Comparison of ENCODE assay signal across 9 cellular contexts in the genomic region with DNA sequence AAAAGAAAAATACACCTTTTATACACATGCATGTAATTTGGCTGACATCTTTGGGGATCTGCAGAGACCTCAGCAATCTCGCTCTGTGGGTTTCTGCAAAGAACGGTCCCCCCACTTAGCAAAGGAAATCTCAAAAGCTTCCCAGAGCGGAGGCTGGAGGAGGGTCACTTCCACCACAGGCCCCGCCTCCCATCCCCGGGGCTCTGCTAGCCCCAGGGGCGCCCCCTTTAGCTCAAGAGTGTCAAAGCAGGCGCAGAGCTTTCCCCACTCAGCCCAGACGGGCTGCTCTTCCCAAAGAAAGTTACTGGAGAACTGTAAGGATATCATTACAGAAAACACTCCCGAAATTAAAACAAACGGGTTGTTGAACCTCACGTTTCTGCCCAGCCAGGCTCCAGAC. TPM values are rescaled to one million over a fixed set of nuclear protein-coding genes. Genes with fewer than 3 reads are reported as not detected.
DNase-seq lines count a peak whose midpoint lies in the region; ATAC-seq and TF ChIP-seq lines count a peak whose summit lies in the region.
"Had no signal": no experiment of that assay in that cellular context is flagged by ENCODE, and none has a peak within 500 bp of the region (broad histone marks: within the 10 kb centered on the region; RNA-seq: fewer than 3 reads in every experiment).

No MANE protein-coding gene starts in this region.

- H3K4me1 ChIP-seq in foreskin keratinocyte: no peaks in the 10 kb centered on the region

- in situ Hi-C loops in GM13976 (cut with MboI; ENCODE audit: low sequenced_read_pairs, unreplicated experiment): no loop called here

- ATAC-seq in foreskin keratinocyte: peak; percentile 53
- no peak for ATAC-seq in GM18909 (IDR thresholded peaks at IDR 0.05; ENCODE audit: poor library complexity, unreplicated experiment)

- TF ChIP-seq CTCF in GM13976 (IDR thresholded peaks at IDR 0.05; ENCODE audit: borderline replicate concordance, control extremely low read depth, extremely low read depth, insufficient read depth, missing control alignments) (peak; percentile 38), foreskin keratinocyte (conservative IDR thresholded peaks at IDR 0.05) (peak; percentile 60)

- DNase-seq in 8988T: peak; percentile 48
- peak; percentile 84 for DNase-seq in GM13976 (ENCODE audit: low spot score)
- DNase-seq in UCSD-AML1 (lab: John Stamatoyannopoulos, UW; ENCODE audit: unreplicated experiment): peak; percentile 66
- DNase-seq in foreskin keratinocyte: peak in 1 of 2 donors; percentile 3
- peak; percentile 11 to 21 for DNase-seq in stimulated activated CD8-positive, alpha-beta memory T cell treated with anti-CD3 and anti-CD28 coated beads, Interleukin-7, amount 100 ng/mL, for 48 hours (ENCODE audit: extremely low read depth in 1 of 2, low read depth in 1 of 2)
- DNase-seq in NCI-H1105 (lab: John Stamatoyannopoulos, UW): no peak
- DNase-seq in kidney glomerular epithelial cell (lab: John Stamatoyannopoulos, UW): no peak

- H3K27ac ChIP-seq in foreskin keratinocyte: no peak overlapping the region
- H3K27ac ChIP-seq: neutrophil had no signal

- H3K27me3 ChIP-seq in foreskin keratinocyte: no peaks in the 10 kb centered on the region

RNA-seq across cellular contexts. Expression of a gene that starts 11.4 kb away (rescaled TPM):
- total RNA-seq in foreskin keratinocyte: 0.74 and 1.4 TPM in 2 replicates
- polyA plus RNA-seq in foreskin keratinocyte: 0.75 and 1.4 TPM in 2 replicates

RNA-seq across cellular contexts. Expression of a gene that starts 50.2 kb away (rescaled TPM):
- 0.88 and 1.2 TPM in 2 replicates for total RNA-seq in foreskin keratinocyte
- 1.1 and 1.4 TPM in 2 replicates for polyA plus RNA-seq in foreskin keratinocyte

RNA-seq across cellular contexts. Expression of a gene that starts 50.3 kb away (rescaled TPM):
- 30.5 and 34.6 TPM in 2 replicates for total RNA-seq in foreskin keratinocyte
- polyA plus RNA-seq in foreskin keratinocyte: 49.2 TPM in 2 replicates

RNA-seq across cellular contexts. Expression of a gene that starts 54.1 kb away (rescaled TPM):
- total RNA-seq in foreskin keratinocyte: 27.4 and 47.3 TPM in 2 replicates
- 8.3 and 12.2 TPM in 2 replicates for polyA plus RNA-seq in foreskin keratinocyte

Comparison
In these comparisons a context has a peak if more than half of its experiments do, and no peak if none do; other contexts are left out.
1. DNase-seq: peak in 8988T (single experiment), GM13976 (single experiment), UCSD-AML1 (single experiment) and stimulated activated CD8-positive, alpha-beta memory T cell treated with anti-CD3 and anti-CD28 coated beads, Interleukin-7, amount 100 ng/mL, for 48 hours (2 of 2); none in NCI-H1105 (single experiment) and kidney glomerular epithelial cell (single experiment).